27 cellular contexts compared by ENCODE assay signal in the genomic region with DNA sequence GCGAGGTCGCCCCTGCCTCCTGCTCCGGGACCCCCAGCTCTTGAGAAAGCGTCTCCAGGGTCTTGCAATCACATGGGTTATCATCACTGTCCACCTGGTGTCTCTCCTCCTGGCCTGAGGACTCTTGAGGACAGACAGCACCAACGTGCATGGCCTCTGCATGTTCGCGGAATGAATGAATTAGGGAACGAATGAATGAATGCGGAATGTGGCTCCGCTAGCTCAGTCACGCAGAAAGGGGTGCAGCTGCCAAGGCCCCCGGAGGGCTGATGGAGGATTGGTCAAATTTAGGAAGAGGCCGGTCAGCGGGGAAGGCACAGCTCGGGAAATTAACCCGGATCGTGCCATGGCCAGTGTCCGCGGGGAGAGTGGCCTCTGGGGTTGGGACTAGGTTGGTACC. TPM values are rescaled to one million over a fixed set of nuclear protein-coding genes. Genes with fewer than 3 reads are reported as not detected.
"Had no signal": no experiment of that assay in that cellular context is flagged by ENCODE, and none has a peak within 500 bp of the region (broad histone marks: within the 10 kb centered on the region; RNA-seq: fewer than 3 reads in every experiment).

No MANE protein-coding gene starts in this region.

- H3K4me3 ChIP-seq: ascending aorta, body of pancreas had no signal

- H3K36me3 Mint-ChIP-seq: activated naive CD4-positive, alpha-beta T cell treated with anti-CD3 and anti-CD28 coated beads, Interleukin-2, amount 50 U/mL, for 24 hours; activated naive CD8-positive, alpha-beta T cell treated with anti-CD3 and anti-CD28 coated beads, Interleukin-2, amount 10 ng/mL, durations not matched to agents 7 days and 5 days had no signal

- H3K4me3 Mint-ChIP-seq: activated CD4-positive, alpha-beta T cell treated with anti-CD3 and anti-CD28 coated beads, Interleukin-2, amount 10 ng/mL, durations not matched to agents 24 days and 14 days; activated CD8-positive, alpha-beta T cell treated with anti-CD3 and anti-CD28 coated beads, Interleukin-2, amount 10 ng/mL, durations not matched to agents 7 days and 5 days; activated naive CD4-positive, alpha-beta T cell treated with anti-CD3 and anti-CD28 coated beads, Interleukin-2, amount 50 U/mL, for 24 hours; activated naive CD8-positive, alpha-beta T cell treated with anti-CD3 and anti-CD28 coated beads, Interleukin-2, amount 10 ng/mL, durations not matched to agents 7 days and 5 days; activated T-cell treated with anti-CD3 and anti-CD28 coated beads, Interleukin-2, amount 50 U/mL, for 24 hours had no signal

- H3K9me3 Mint-ChIP-seq: activated CD4-positive, alpha-beta T cell treated with anti-CD3 and anti-CD28 coated beads, Interleukin-2, amount 10 ng/mL, durations not matched to agents 24 days and 14 days; activated naive CD4-positive, alpha-beta T cell treated with anti-CD3 and anti-CD28 coated beads, Interleukin-2, amount 50 U/mL, for 24 hours; activated naive CD8-positive, alpha-beta T cell treated with anti-CD3 and anti-CD28 coated beads, Interleukin-2, amount 10 ng/mL, durations not matched to agents 7 days and 5 days; activated T-cell treated with anti-CD3 and anti-CD28 coated beads, Interleukin-2, amount 50 U/mL, for 24 hours; activated T-helper 2 cell treated with anti-CD3 and anti-CD28 coated beads, Interferon-gamma antibody, Interleukin-2, Interleukin-4, amounts not matched to agents 10 μg/mL and 5 μg/mL and 100 μg/mL, durations not matched to agents 14 hours and 24 hours and 36 hours had no signal

- H3K27ac Mint-ChIP-seq: activated CD4-positive, alpha-beta T cell treated with anti-CD3 and anti-CD28 coated beads, Interleukin-2, amount 10 ng/mL, durations not matched to agents 24 days and 14 days; activated CD8-positive, alpha-beta T cell treated with anti-CD3 and anti-CD28 coated beads, Interleukin-2, amount 10 ng/mL, durations not matched to agents 7 days and 5 days; activated naive CD4-positive, alpha-beta T cell treated with anti-CD3 and anti-CD28 coated beads, Interleukin-2, amount 50 U/mL, for 24 hours; activated naive CD8-positive, alpha-beta T cell treated with anti-CD3 and anti-CD28 coated beads, Interleukin-2, amount 10 ng/mL, durations not matched to agents 7 days and 5 days; activated T-cell treated with anti-CD3 and anti-CD28 coated beads, Interleukin-2, amount 50 U/mL, for 24 hours; activated T-helper 2 cell treated with anti-CD3 and anti-CD28 coated beads, Interferon-gamma antibody, Interleukin-2, Interleukin-4, amounts not matched to agents 10 μg/mL and 5 μg/mL and 100 μg/mL, durations not matched to agents 14 hours and 24 hours and 36 hours had no signal

- H3K9me3 ChIP-seq: ascending aorta, body of pancreas had no signal

- DNase-seq: activated CD4-positive, alpha-beta T cell treated with anti-CD3 and anti-CD28 coated beads, Interleukin-2, amount 10 ng/mL, durations not matched to agents 24 days and 14 days; activated CD4-positive, alpha-beta T cell treated with anti-CD3 and anti-CD28 coated beads, Interleukin-2, amount 50 U/mL, for 48 hours; activated CD8-positive, alpha-beta T cell treated with anti-CD3 and anti-CD28 coated beads, Interleukin-2, amount 10 ng/mL, durations not matched to agents 7 days and 5 days; activated gamma-delta T cell; activated naive CD4-positive, alpha-beta T cell treated with Interleukin-2 at 50 U/mL for 16 hours; activated naive CD8-positive, alpha-beta T cell treated with anti-CD3 and anti-CD28 coated beads, Interleukin-2, amount 10 ng/mL, durations not matched to agents 7 days and 5 days; activated T-cell treated with anti-CD3 and anti-CD28 coated beads, Interleukin-2, amount 50 U/mL, for 24 hours; amygdala; body of pancreas; caudate nucleus; cerebellar nuclear complex; NCI-H1092 treated with DMSO at 0.1 percent for 48 hours; NCI-H1417; NCI-H146; NCI-H187; NCI-H2029 treated with DMSO at 0.1 percent for 48 hours; NCI-H2107; NCI-H2171; NCI-H226; NCI-H446 treated with DMSO at 0.1 percent for 48 hours; NCI-H524; Right ventricle myocardium superior; SW 1271; T-helper 1 cell had no signal

- H3K36me3 ChIP-seq: ascending aorta had no signal

RNA-seq across cellular contexts. Expression of gene FBXL16, which starts 3.3 kb away (rescaled TPM):
- total RNA-seq: ascending aorta, Right ventricle myocardium superior had no signal
